11 cellular contexts compared by ENCODE assay signal in the genomic region with DNA sequence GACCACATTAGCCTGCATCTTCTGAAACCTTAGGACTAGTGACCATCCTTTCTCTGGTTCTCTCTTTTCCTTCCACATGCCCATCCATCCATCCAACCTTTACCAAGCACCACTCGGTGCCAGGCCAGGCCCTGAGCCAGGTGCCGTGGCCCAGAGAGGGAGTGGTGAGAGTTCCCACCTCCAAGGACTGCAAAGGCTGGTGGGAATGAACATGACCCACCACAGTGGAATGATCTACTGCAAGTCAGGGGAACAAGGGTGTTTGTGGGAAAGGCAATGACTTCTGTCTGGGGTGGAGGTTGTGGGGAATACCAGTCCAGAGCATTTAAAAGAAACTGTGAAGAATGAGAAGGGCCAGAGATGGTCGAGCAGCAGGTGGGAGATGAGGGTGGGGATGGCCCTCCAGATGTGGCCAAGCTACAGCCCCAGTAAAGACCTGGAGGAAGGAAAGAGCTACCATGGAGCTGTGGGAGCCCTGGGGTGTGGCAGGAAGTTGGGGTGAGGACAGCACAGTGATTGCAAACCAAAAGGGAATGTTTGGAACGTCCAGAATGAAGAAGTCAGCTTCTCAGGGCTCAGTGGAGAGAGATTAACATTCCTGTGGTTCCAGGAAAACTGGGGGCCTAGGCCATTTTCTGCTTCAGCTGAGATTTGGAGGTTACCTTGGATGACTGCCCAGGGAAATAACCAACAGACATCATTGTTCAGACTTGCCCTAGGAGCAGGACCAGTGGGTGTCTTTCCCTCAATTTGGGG. TPM values are rescaled to one million over a fixed set of nuclear protein-coding genes. Genes with fewer than 3 reads are reported as not detected.
A peak's percentile ranks its signal among the peaks of the same experiment; 100 is the strongest.
DNase-seq lines count a peak whose midpoint lies in the region; ATAC-seq and TF ChIP-seq lines count a peak whose summit lies in the region.
"Had no signal": no experiment of that assay in that cellular context is flagged by ENCODE, and none has a peak within 500 bp of the region (broad histone marks: within the 10 kb centered on the region; RNA-seq: fewer than 3 reads in every experiment).

No MANE protein-coding gene starts in this region.

- TSS peak; percentile 46 for BruUV-seq in PC-3 (replicated peaks; lab: Mats Ljungman, UMichigan)

- H3K4me2 ChIP-seq in PC-3 (ENCODE audit: low read length), result peak overlapping the region; percentile 54; the same call in 1 of the 2 replicates

- no peaks in the 10 kb centered on the region for H3K27me3 ChIP-seq in PC-3 (ENCODE audit: low read length)

- H3K27ac ChIP-seq in PC-3 (ENCODE audit: low read length) (peak overlapping the region; percentile 62), epithelial cell of prostate (peak overlapping the region; percentile 98)
- H3K27ac ChIP-seq: parathyroid adenoma had no signal

- H3K9me2 ChIP-seq in PC-3 (replicated peaks; ENCODE audit: low read length), result no peaks in the 10 kb centered on the region

- POLR2A ChIA-PET in PC-3 (lab: Charles Lee; ENCODE audit: unreplicated experiment), result interaction anchor here (0.5 kb wide), 1 partner anchor 33 kb away, joined by 3 read pairs; no protein-coding TSS in a partner anchor

- 0 out of 2 replicates have a peak, but pooled peaks cover 5% of the 10 kb centered on the region for H3K36me3 ChIP-seq in PC-3 (ENCODE audit: low read depth, low read length)

- in situ Hi-C loops in GM13976 (cut with MboI; ENCODE audit: low sequenced_read_pairs, unreplicated experiment), result no loop called here

- H3K79me2 ChIP-seq in PC-3 (ENCODE audit: low read length), result no peaks in the 10 kb centered on the region
- H3K79me2 ChIP-seq: parathyroid adenoma had no signal

- H3K4me3 ChIP-seq in PC-3 (ENCODE audit: low read length), result no peak overlapping the region
- H3K4me3 ChIP-seq in retinal pigment epithelial cell (ENCODE audit: low read length), result no peak overlapping the region

- H2AFZ ChIP-seq in PC-3 (ENCODE audit: low read length), result no peak overlapping the region
- H2AFZ ChIP-seq: parathyroid adenoma had no signal

- ATAC-seq in PC-3 (peak; percentile 83), HG03520 (IDR thresholded peaks at IDR 0.05; ENCODE audit: unreplicated experiment) (no peak), HG03378 (IDR thresholded peaks at IDR 0.05; ENCODE audit: unreplicated experiment) (no peak)
- no peak for ATAC-seq in stimulated activated naive CD8-positive, alpha-beta T cell treated with anti-CD3 and anti-CD28 coated beads, Interleukin-15, Interleukin-2, amounts not matched to agents 100 U/mL and 50 U/mL, for 24 hours

- CTCF ChIA-PET in PC-3 (lab: Charles Lee), result interaction anchor here (0.6 kb wide), 1 partner anchor 24 kb away, joined by 6 read pairs; no protein-coding TSS in a partner anchor

- no peaks in the 10 kb centered on the region for H4K20me1 ChIP-seq in PC-3 (ENCODE audit: low read length)

- no peak overlapping the region; the same call in 1 of the 2 replicates for H3K9ac ChIP-seq in PC-3 (ENCODE audit: low read length)
- H3K9ac ChIP-seq: parathyroid adenoma had no signal

- TF ChIP-seq CTCF in PC-3 (conservative IDR thresholded peaks at IDR 0.05; ENCODE audit: low read depth, low read length) (no peak), retinal pigment epithelial cell (conservative IDR thresholded peaks at IDR 0.05; ENCODE audit: low read depth, low read length) (no peak), GM13976 (IDR thresholded peaks at IDR 0.05; ENCODE audit: borderline replicate concordance, control extremely low read depth, extremely low read depth, insufficient read depth, missing control alignments) (no peak)

- intact Hi-C loops in PC-3 (cut with micrococcal nuclease), result no loop called here

- peaks cover 48% of the 10 kb centered on the region for H3K4me1 ChIP-seq in PC-3 (ENCODE audit: insufficient read depth, low read length)
- H3K4me1 ChIP-seq: parathyroid adenoma had no signal

- peak; percentile 98 for DNase-seq in Daoy (ENCODE audit: low read depth)
- peak; percentile 85 for DNase-seq in PC-3
- peak; percentile 95 for DNase-seq in epithelial cell of prostate (ENCODE audit: low read depth, low spot score)
- DNase-seq in retinal pigment epithelial cell (ENCODE audit: low read depth), result peak; percentile 99
- no peak for DNase-seq in GM13976 (ENCODE audit: low spot score)
- no peak for DNase-seq in stimulated activated naive CD8-positive, alpha-beta T cell treated with anti-CD3 and anti-CD28 coated beads, Interleukin-15, Interleukin-2, amounts not matched to agents 100 U/mL and 50 U/mL, for 24 hours
- DNase-seq: activated CD4-positive, alpha-beta T cell treated with anti-CD3 and anti-CD28 coated beads for 1 hour; NCI-H146 had no signal

- no peaks in the 10 kb centered on the region for H3K9me3 ChIP-seq in PC-3 (ENCODE audit: low read length)

- H3F3A ChIP-seq in PC-3 (ENCODE audit: low read length, unreplicated experiment), result no peaks in the 10 kb centered on the region

RNA-seq across cellular contexts. Expression of gene CORO2A, which starts 30.6 kb away (rescaled TPM):
- total RNA-seq in Daoy (2014; rRNA removed; shearing (Covaris generic)), result 1.8 and 2.1 TPM in 2 replicates
- 2.2 and 2.8 TPM in 2 replicates for total RNA-seq in PC-3 (2014; rRNA removed)

RNA-seq across cellular contexts. Expression of gene TBC1D2, which starts 32.4 kb away (rescaled TPM):
- 7.9 and 11.9 TPM in 2 replicates for total RNA-seq in Daoy (2014; rRNA removed; shearing (Covaris generic))
- 7.4 and 8.2 TPM in 2 replicates for total RNA-seq in PC-3 (2014; rRNA removed)

Comparison
In these comparisons a context has a peak if more than half of its experiments do, and no peak if none do; other contexts are left out.
1. DNase-seq: peak in Daoy (single experiment), PC-3 (single experiment), epithelial cell of prostate (single experiment) and retinal pigment epithelial cell (single experiment); none in GM13976 (single experiment) and stimulated activated naive CD8-positive, alpha-beta T cell treated with anti-CD3 and anti-CD28 coated beads, Interleukin-15, Interleukin-2, amounts not matched to agents 100 U/mL and 50 U/mL, for 24 hours (single experiment).